Comparison of ENCODE assay signal across 2 cellular contexts in genomic region chr3:50267280-50267913, GRCh38.
TF ChIP-seq lines count a peak whose summit lies in the region.

No MANE protein-coding gene starts in this region.

TF ChIP-seq in HEK293T, 16 proteins besides CTCF, POLR2A, EP300 and RAD21:
- TF ChIP-seq ELF4 (IDR thresholded peaks at IDR 0.05), result no peak
- no peak for TF ChIP-seq FOXA1 (IDR thresholded peaks at IDR 0.05)
- TF ChIP-seq HDGF (IDR thresholded peaks at IDR 0.05; ENCODE audit: borderline replicate concordance), result no peak
- no peak for TF ChIP-seq LEF1 (IDR thresholded peaks at IDR 0.05; ENCODE audit: borderline replicate concordance)
- no peak for TF ChIP-seq SP1 (IDR thresholded peaks at IDR 0.05)
- no peak for TF ChIP-seq L3MBTL2 (conservative IDR thresholded peaks at IDR 0.05)
- TF ChIP-seq SUZ12 (IDR thresholded peaks at IDR 0.05), result no peak
- TF ChIP-seq ARNT (IDR thresholded peaks at IDR 0.05), result no peak
- no peak for TF ChIP-seq TARDBP (IDR thresholded peaks at IDR 0.05)
- TF ChIP-seq CTBP1 (IDR thresholded peaks at IDR 0.05; ENCODE audit: borderline replicate concordance), result no peak
- TF ChIP-seq NFRKB (IDR thresholded peaks at IDR 0.05), result no peak
- no peak for TF ChIP-seq PKNOX1 (IDR thresholded peaks at IDR 0.05)
- TF ChIP-seq BHLHE40 (IDR thresholded peaks at IDR 0.05; ENCODE audit: borderline replicate concordance), result no peak
- no peak for TF ChIP-seq FOXK2 (IDR thresholded peaks at IDR 0.05)
- no peak for TF ChIP-seq FOXM1 (IDR thresholded peaks at IDR 0.05; ENCODE audit: borderline replicate concordance)
- TF ChIP-seq ZNF384 (IDR thresholded peaks at IDR 0.05), result no peak

TF ChIP-seq in HepG2, 621 proteins besides CTCF, POLR2A, EP300 and RAD21:
- TF ChIP-seq RBFOX2 (IDR thresholded peaks at IDR 0.05; ENCODE audit: low read depth, low read length) (0 out of 2 replicates have a peak, but pooled peaks have one; percentile 30), DZIP1 (CRISPR knock-in tag; IDR thresholded peaks at IDR 0.05) (no peak), ZFP91 (CRISPR knock-in tag; IDR thresholded peaks at IDR 0.05; ENCODE audit: borderline replicate concordance) (peak; percentile 98), HES4 (CRISPR knock-in tag; IDR thresholded peaks at IDR 0.05; ENCODE audit: borderline replicate concordance) (no peak), PATZ1 (CRISPR knock-in tag; IDR thresholded peaks at IDR 0.05) (peak; percentile 70), ZBTB7A (CRISPR knock-in tag; IDR thresholded peaks at IDR 0.05) (0 out of 2 replicates have a peak, but pooled peaks have one; percentile 32), TFAP4 (IDR thresholded peaks at IDR 0.05; ENCODE audit: borderline replicate concordance, low read depth) (peak; percentile 23; the same call in 1 of the 2 replicates), AGO2 (optimal IDR thresholded peaks at IDR 0.05; ENCODE audit: low read depth, low read length) (peak; percentile 63), ZNF687 (CRISPR knock-in tag; IDR thresholded peaks at IDR 0.05) (peak; percentile 30; the same call in 1 of the 2 replicates), ZIK1 (CRISPR knock-in tag; IDR thresholded peaks at IDR 0.05; ENCODE audit: borderline replicate concordance, low read depth) (no peak)
